ENCODE assay signal across 8 cellular contexts in the genomic region with DNA sequence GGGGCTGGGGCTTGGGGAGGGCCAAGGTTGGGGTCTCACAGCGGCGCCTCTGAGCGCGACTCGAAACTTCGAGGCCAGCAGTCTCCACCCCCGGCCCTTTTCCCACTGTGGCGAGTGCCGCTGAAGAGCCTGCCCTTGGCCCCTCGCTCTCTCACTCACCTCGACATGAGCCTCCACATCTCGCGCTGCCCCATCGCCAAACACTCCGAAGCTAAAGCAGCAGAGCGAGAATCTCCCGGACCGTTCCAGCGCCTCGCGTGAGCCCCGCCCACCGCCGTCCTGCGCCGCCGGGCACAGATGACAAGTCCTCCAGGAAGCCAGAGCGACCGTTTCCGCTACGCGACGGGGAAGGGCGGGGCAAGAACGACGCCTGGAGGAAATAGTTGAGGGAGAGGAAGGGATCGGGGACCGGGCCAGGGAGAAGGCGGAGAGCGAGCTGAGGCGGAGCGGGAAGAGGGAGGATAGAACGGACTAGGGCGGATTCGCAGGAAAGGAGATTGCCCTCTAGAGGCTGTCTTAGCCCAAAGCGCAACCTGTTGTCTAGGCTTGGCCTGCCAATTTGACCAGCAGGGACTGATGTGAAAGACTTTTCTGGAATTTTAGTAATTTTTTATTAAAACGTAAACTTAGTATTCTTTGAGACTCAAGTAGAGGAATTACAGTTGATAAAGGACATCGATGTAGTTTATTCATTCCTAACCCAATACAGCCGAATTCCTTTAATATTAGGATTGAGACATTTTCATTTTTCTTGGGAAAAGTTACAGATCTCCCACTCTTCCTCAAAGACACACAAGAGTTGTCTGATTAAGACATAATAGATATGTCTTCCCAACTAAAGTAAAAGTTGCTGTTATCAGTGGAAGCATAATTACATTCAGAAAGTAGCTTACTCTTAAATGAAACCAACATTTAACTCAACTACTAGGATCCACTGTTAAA. TPM values are rescaled to one million over a fixed set of nuclear protein-coding genes. Genes with fewer than 3 reads are reported as not detected.
DNase-seq lines count a peak whose midpoint lies in the region; ATAC-seq, FAIRE-seq and TF ChIP-seq lines count a peak whose summit lies in the region.

A gene with protein sequence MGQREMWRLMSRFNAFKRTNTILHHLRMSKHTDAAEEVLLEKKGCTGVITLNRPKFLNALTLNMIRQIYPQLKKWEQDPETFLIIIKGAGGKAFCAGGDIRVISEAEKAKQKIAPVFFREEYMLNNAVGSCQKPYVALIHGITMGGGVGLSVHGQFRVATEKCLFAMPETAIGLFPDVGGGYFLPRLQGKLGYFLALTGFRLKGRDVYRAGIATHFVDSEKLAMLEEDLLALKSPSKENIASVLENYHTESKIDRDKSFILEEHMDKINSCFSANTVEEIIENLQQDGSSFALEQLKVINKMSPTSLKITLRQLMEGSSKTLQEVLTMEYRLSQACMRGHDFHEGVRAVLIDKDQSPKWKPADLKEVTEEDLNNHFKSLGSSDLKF (minus strand): TSS at position 270 of the 942 bp plus-strand sequence. CDS start 76 bp downstream, at position 194.

- H3K27ac ChIP-seq in angular gyrus (ENCODE audit: low read depth, low read length) (peak within 1 kb of the TSS; percentile 96), psoas muscle (peak within 1 kb of the TSS; percentile 90), uterus (peak within 1 kb of the TSS; percentile 91 to 94)

- peak; percentile 71 for TF ChIP-seq CTCF in psoas muscle (IDR thresholded peaks at IDR 0.05)
- peak; percentile 76 to 89 (median 83) for TF ChIP-seq CTCF in uterus (IDR thresholded peaks at IDR 0.05)

- H3K4me1 ChIP-seq in psoas muscle (peaks cover 23% of the 10 kb centered on the region), uterus (no peaks in the 10 kb centered on the region)

- intact Hi-C loops in left ventricle myocardium superior (cut with micrococcal nuclease) (no loop called here), psoas muscle (cut with DNase I) (no loop called here), uterus (cut with DNase I; ENCODE audit: low total_unique reads) (no loop called here)

- no peaks in the 10 kb centered on the region for H3K27me3 ChIP-seq in psoas muscle (ENCODE audit: insufficient read depth in 3 of 3, low read length in 2 of 3)
- H3K27me3 ChIP-seq in uterus: no peaks in the 10 kb centered on the region

- no peaks in the 10 kb centered on the region for H3K27me3 Mint-ChIP-seq in T-helper 17 cell

- peak within 1 kb of the TSS; percentile 100 for H3K4me3 Mint-ChIP-seq in T-helper 17 cell

- no peaks in the 10 kb centered on the region for H3K9me3 ChIP-seq in T-helper 17 cell (ENCODE audit: control insufficient read depth, low read length, poor library complexity, severe bottlenecking)
- no peaks in the 10 kb centered on the region for H3K9me3 ChIP-seq in psoas muscle
- no peaks in the 10 kb centered on the region for H3K9me3 ChIP-seq in uterus

- peak within 1 kb of the TSS; percentile 92 for H3K27ac Mint-ChIP-seq in T-helper 17 cell

- peak; percentile 94 for ATAC-seq in HG02852 (IDR thresholded peaks at IDR 0.05; ENCODE audit: unreplicated experiment)
- peak; percentile 92 for ATAC-seq in T-helper 17 cell
- ATAC-seq in left ventricle myocardium superior: peak; percentile 99
- peak; percentile 97 to 99 (median 98) for ATAC-seq in psoas muscle

- DNase-seq in GM12892 (ENCODE audit: insufficient read length): peak; percentile 33
- DNase-seq in NCI-H146 (lab: John Stamatoyannopoulos, UW): peak; percentile 97
- DNase-seq in T-helper 17 cell: peak; percentile 57 to 84 (median 79)
- DNase-seq in left ventricle myocardium superior: peak; percentile 99
- peak; percentile 99 for DNase-seq in psoas muscle
- peak; percentile 98 to 99 for DNase-seq in uterus

- FAIRE-seq in GM12892 (lab: Jason Lieb, UNC): peak; percentile 98

- H3K4me1 Mint-ChIP-seq in T-helper 17 cell: peaks cover 33% of the 10 kb centered on the region

- 1% methylated on average over 44 to 49 of the region's 49 CpGs for WGBS in psoas muscle, 3 donors

- TF ChIP-seq POLR2A in GM12892 (IDR thresholded peaks at IDR 0.05; ENCODE audit: low read depth, low read length) (peak; percentile 86), uterus (IDR thresholded peaks at IDR 0.05) (peak; percentile 66 to 88)

- H3K36me3 Mint-ChIP-seq in T-helper 17 cell (ENCODE audit: low read depth): peaks cover 5% of the 10 kb centered on the region

- peak within 1 kb of the TSS; percentile 84 for H3K4me3 ChIP-seq in psoas muscle
- peak within 1 kb of the TSS; percentile 52 to 75 for H3K4me3 ChIP-seq in uterus

- H3K36me3 ChIP-seq in psoas muscle (ENCODE audit: insufficient read depth in 1 of 2, low read depth in 1 of 2) (peaks cover 0 to 7% of the 10 kb centered on the region in 2 donors), uterus (no peaks in the 10 kb centered on the region)

RNA-seq across cellular contexts. Expression of the gene that starts here (rescaled TPM):
- 26.6 TPM for polyA plus RNA-seq in GM12892 (2012; ENCODE audit: missing spikeins)
- total RNA-seq in T-helper 17 cell (10 to 100 TPM; 13.0 to 14.0 TPM), left ventricle myocardium superior (24.2 TPM), psoas muscle (10 to 100 TPM; 17.8 to 39.0 (median 28.4) TPM), uterus (10 to 100 TPM in 3 of 4 donors, 1 to 10 TPM in 1; 9.1 to 53.9 (median 26.9) TPM)
- 10 to 100 TPM; 17.3 to 22.3 (median 20.0) TPM for polyA plus RNA-seq in psoas muscle

Comparison
In these comparisons a context has a peak if more than half of its experiments do, and no peak if none do; other contexts are left out.
1. Peak in every context shown above with its lines: DNase-seq, ATAC-seq, H3K4me3 ChIP-seq and H3K27ac ChIP-seq.
2. DNase-seq: peak in every context shown above with its lines; median percentile 99 in left ventricle myocardium superior; 99 in psoas muscle; 98 in uterus; 97 in NCI-H146; 79 in T-helper 17 cell; 33 in GM12892.